ENCODE assay signal across 8 cellular contexts in genomic region chr10:92240289-92241157, GRCh38. TPM values are rescaled to one million over a fixed set of nuclear protein-coding genes. Genes with fewer than 3 reads are reported as not detected.
DNase-seq lines count a peak whose midpoint lies in the region; ATAC-seq and TF ChIP-seq lines count a peak whose summit lies in the region.

No MANE protein-coding gene starts in this region.

- no peaks in the 10 kb centered on the region for H3K9me3 Mint-ChIP-seq in brain

- peak overlapping the region; percentile 60 for H3K4me2 ChIP-seq in Loucy (ENCODE audit: low read depth, low read length, poor library complexity, severe bottlenecking)

- H3K79me2 ChIP-seq in Loucy (ENCODE audit: insufficient read depth, low read length) = no peaks in the 10 kb centered on the region

- peaks cover 65% of the 10 kb centered on the region for H3K4me1 Mint-ChIP-seq in brain

- peaks cover 20% of the 10 kb centered on the region for H3K27me3 Mint-ChIP-seq in brain

- H3K36me3 Mint-ChIP-seq in brain = peaks cover 26% of the 10 kb centered on the region

- H3K36me3 ChIP-seq in Loucy (ENCODE audit: insufficient read depth, low read length) = peaks cover 19% of the 10 kb centered on the region; the same call in 1 of the 2 replicates
- H3K36me3 ChIP-seq in SK-N-MC (ENCODE audit: insufficient read depth, low read length) = no peaks in the 10 kb centered on the region
- H3K36me3 ChIP-seq in psoas muscle (ENCODE audit: insufficient read depth in 1 of 2, low read depth in 1 of 2) = no peaks in the 10 kb centered on the region

- H3K9me2 ChIP-seq in Loucy (replicated peaks; ENCODE audit: low read depth, low read length) = no peaks in the 10 kb centered on the region

- no peaks in the 10 kb centered on the region for H3K27me3 ChIP-seq in Loucy (ENCODE audit: insufficient read depth, low read length, poor library complexity, severe bottlenecking)
- no peaks in the 10 kb centered on the region for H3K27me3 ChIP-seq in psoas muscle (ENCODE audit: insufficient read depth in 3 of 3, low read length in 2 of 3)

- H4K20me1 ChIP-seq in Loucy (ENCODE audit: insufficient read depth, low read length, poor library complexity, severe bottlenecking) = no peaks in the 10 kb centered on the region

- H3K4me3 ChIP-seq in Loucy (ENCODE audit: low read length, poor library complexity, severe bottlenecking) = peak overlapping the region; percentile 65
- peak overlapping the region; percentile 81 for H3K4me3 ChIP-seq in SK-N-MC
- peak overlapping the region; percentile 79 for H3K4me3 ChIP-seq in psoas muscle

- H3K9me3 ChIP-seq in Loucy (ENCODE audit: insufficient read depth, low read depth, low read length) (no peaks in the 10 kb centered on the region), SK-N-MC (ENCODE audit: low read depth, low read length) (no peaks in the 10 kb centered on the region), psoas muscle (no peaks in the 10 kb centered on the region)

- H3K27ac Mint-ChIP-seq in brain = peak overlapping the region; percentile 91 to 97 (median 92)

- peak overlapping the region; percentile 38; the same call in 1 of the 2 replicates for H2AFZ ChIP-seq in Loucy (ENCODE audit: low read length)

- peak; percentile 80 for DNase-seq in ELF-1 (ENCODE audit: low read depth, low spot score)
- no peak for DNase-seq in SK-N-MC (ENCODE audit: low read depth, low spot score)
- peak; percentile 62 to 93 for DNase-seq in hippocampal formation (lab: John Stamatoyannopoulos, UW)
- DNase-seq in psoas muscle = peak; percentile 26 to 54
- DNase-seq in NK-92 treated with Interleukin-12 subunit alpha and Interleukin-12 subunit beta, amount 100 ng/mL, for 24 hours (lab: John Stamatoyannopoulos, UW) = no peak

- peak overlapping the region; percentile 89 to 93 (median 92) for H3K4me3 Mint-ChIP-seq in brain

- H3K27ac ChIP-seq in SK-N-MC = peak overlapping the region; percentile 42; the same call in 1 of the 2 replicates
- H3K27ac ChIP-seq in psoas muscle = peak overlapping the region; percentile 92

- intact Hi-C loops in psoas muscle (cut with DNase I) = loop anchor here (2.0 to 5.0 kb wide), 3 partner anchors 50 to 153 kb away; partner anchors contain the start of genes CPEB3 (in 2 of the 2) and MARCHF5 (in 2 of the 2)

- WGBS in psoas muscle, 3 donors = 0% methylated on average over 28 of the region's 28 CpGs

- peaks cover 9% of the 10 kb centered on the region for H3K4me1 ChIP-seq in Loucy (ENCODE audit: insufficient read depth, low read length, poor library complexity, severe bottlenecking)
- peaks cover 42% of the 10 kb centered on the region for H3K4me1 ChIP-seq in psoas muscle

- H3F3A ChIP-seq in Loucy (ENCODE audit: low read depth) = no peaks in the 10 kb centered on the region

- ATAC-seq in GM21723 (IDR thresholded peaks at IDR 0.05; ENCODE audit: unreplicated experiment) = peak; percentile 66
- ATAC-seq in psoas muscle = peak; percentile 48 to 75 (median 65)

- no peak for TF ChIP-seq CTCF in Loucy (conservative IDR thresholded peaks at IDR 0.05; ENCODE audit: low read length)
- TF ChIP-seq CTCF in brain (conservative IDR thresholded peaks at IDR 0.05) = no peak
- TF ChIP-seq CTCF in psoas muscle (IDR thresholded peaks at IDR 0.05) = no peak

- H3K9ac ChIP-seq in Loucy (ENCODE audit: low read depth, low read length, poor library complexity, severe bottlenecking) (no peak overlapping the region), SK-N-MC (ENCODE audit: insufficient read length) (peak overlapping the region; percentile 8)

RNA-seq across cellular contexts. Expression of gene CPEB3, which starts 50.4 kb away (rescaled TPM):
- polyA plus RNA-seq in brain (ENCODE audit: insufficient read depth, low read depth, low replicate concordance) = 3.9 TPM
- 10 to 100 TPM in 3 of 4 donors, 1 to 10 TPM in 1; 6.1 to 16.9 (median 14.3) TPM for total RNA-seq in psoas muscle
- polyA plus RNA-seq in psoas muscle = 1 to 10 TPM in 2 of 3 donors, under 1 TPM in 1; 0.44 to 9.8 (median 3.2) TPM

RNA-seq across cellular contexts. Expression of gene MARCHF5, which starts 50.4 kb away (rescaled TPM):
- polyA plus RNA-seq in brain (ENCODE audit: insufficient read depth, low read depth, low replicate concordance) (33.3 TPM), psoas muscle (10 to 100 TPM; 28.3 to 64.9 (median 30.7) TPM)
- total RNA-seq in psoas muscle = 10 to 100 TPM; 28.3 to 52.3 (median 32.9) TPM

Comparison
In these comparisons a context has a peak if more than half of its experiments do, and no peak if none do; other contexts are left out.
1. DNase-seq: peak in ELF-1 (single experiment), hippocampal formation (2 of 2) and psoas muscle (2 of 2); none in SK-N-MC (single experiment) and NK-92 treated with Interleukin-12 subunit alpha and Interleukin-12 subunit beta, amount 100 ng/mL, for 24 hours (single experiment).
2. Peak in every context shown above with its lines, with median percentiles within 50 percentile points of each other: H3K4me3 ChIP-seq.